In genomic region chr5:79938468-79938867, GRCh38 we compare ENCODE assay signal across 17 cellular contexts. TPM values are rescaled to one million over a fixed set of nuclear protein-coding genes. Genes with fewer than 3 reads are reported as not detected.
A peak's percentile ranks its signal among the peaks of the same experiment; 100 is the strongest.
DNase-seq lines count a peak whose midpoint lies in the region; ATAC-seq, FAIRE-seq and TF ChIP-seq lines count a peak whose summit lies in the region.
"Had no signal": no experiment of that assay in that cellular context is flagged by ENCODE, and none has a peak within 500 bp of the region (broad histone marks: within the 10 kb centered on the region; RNA-seq: fewer than 3 reads in every experiment).

No MANE protein-coding gene starts in this region.

- no peak overlapping the region for H3K4me2 ChIP-seq in H1 (ENCODE audit: insufficient read depth in 1 of 2, low read depth in 2 of 2, low read length in 2 of 2)
- H3K4me2 ChIP-seq: hepatocyte had no signal

- H3K36me3 Mint-ChIP-seq in T-helper 1 cell treated with Interleukin-12 subunit alpha and Interleukin-12 subunit beta and Interleukin-4 antibody, amounts not matched to agents 30 μg/mL and 1 μg/mL, for 36 hours (ENCODE audit: low read depth) = no peaks in the 10 kb centered on the region

- H3K79me1 ChIP-seq in H1 (ENCODE audit: low read depth, low read length) = no peaks in the 10 kb centered on the region

- H4K20me1 ChIP-seq in H1 (replicated peaks in 1 of 2; ENCODE audit: control insufficient read depth in 1 of 2, insufficient read depth in 2 of 2, low read length in 2 of 2) = no peaks in the 10 kb centered on the region

- H3K79me2 ChIP-seq in H1 (ENCODE audit: control insufficient read depth in 1 of 2, insufficient read depth in 2 of 2, low read length in 2 of 2) = no peaks in the 10 kb centered on the region
- H3K79me2 ChIP-seq: hepatocyte had no signal

- H3K9me3 ChIP-seq in H1 (ENCODE audit: insufficient read depth in 2 of 2, low read depth in 1 of 2, low read length in 1 of 2) = no peaks in the 10 kb centered on the region
- H3K9me3 ChIP-seq: ascending aorta, ovary had no signal

- no peak for TF ChIP-seq RAD21 in H1 (IDR thresholded peaks at IDR 0.05 in 1 of 2, conservative IDR thresholded peaks at IDR 0.05 in 1 of 2; ENCODE audit: low read depth in 2 of 2, low read length in 2 of 2)

- H3K27ac Mint-ChIP-seq in T-helper 1 cell treated with Interleukin-12 subunit alpha and Interleukin-12 subunit beta and Interleukin-4 antibody, amounts not matched to agents 30 μg/mL and 1 μg/mL, for 36 hours = peak overlapping the region; percentile 67
- H3K27ac Mint-ChIP-seq: dendritic cell treated with granulocyte-macrophage colony-stimulating factor and Interleukin-4, amounts not matched to agents 40 ng/mL and 50 ng/mL, for 4 days had no signal

- H3K4me1 Mint-ChIP-seq in T-helper 1 cell treated with Interleukin-12 subunit alpha and Interleukin-12 subunit beta and Interleukin-4 antibody, amounts not matched to agents 30 μg/mL and 1 μg/mL, for 36 hours (ENCODE audit: low read depth) = peaks cover 8% of the 10 kb centered on the region

- peak; percentile 7 for DNase-seq in stimulated activated CD4-positive, alpha-beta T cell treated with anti-CD3 and anti-CD28 coated beads, Interleukin-15, amount 100 ng/mL, for 24 hours
- DNase-seq in stimulated activated CD4-positive, alpha-beta T cell treated with anti-CD3 and anti-CD28 coated beads, Interleukin-4, amount 100 ng/mL, for 24 hours = no peak
- no peak for DNase-seq in H1 (ENCODE audit: low read depth in 1 of 2, low spot score in 2 of 2)
- no peak for DNase-seq in OCI-M2 (lab: John Stamatoyannopoulos, UW; ENCODE audit: unreplicated experiment)
- no peak for DNase-seq in dedifferentiated amniotic fluid mesenchymal stem cell (ENCODE audit: extremely low spot score)
- DNase-seq: H7, KG1, left cardiac atrium, NCI-H146, NCI-H524, ovary had no signal

- peak overlapping the region; percentile 95 for H2AFZ ChIP-seq in H1 (ENCODE audit: low read length)
- H2AFZ ChIP-seq: hepatocyte had no signal

- POLR2A ChIA-PET in H1 (lab: Charles Lee; ENCODE audit: partially characterized antibody) = interaction anchor here (1.8 kb wide), 1 partner anchor 52 kb away, joined by 4 read pairs; the partner anchor contains the start of gene MTX3

- no peak overlapping the region for H3K4me3 Mint-ChIP-seq in T-helper 1 cell treated with Interleukin-12 subunit alpha and Interleukin-12 subunit beta and Interleukin-4 antibody, amounts not matched to agents 30 μg/mL and 1 μg/mL, for 36 hours
- H3K4me3 Mint-ChIP-seq: dendritic cell treated with granulocyte-macrophage colony-stimulating factor and Interleukin-4, amounts not matched to agents 40 ng/mL and 50 ng/mL, for 4 days had no signal

- H2BK12ac ChIP-seq in H1 (ENCODE audit: low read depth, low read length) = no peak overlapping the region

- FAIRE-seq in H1 (lab: Jason Lieb, UNC) = no peak

- H3K27ac ChIP-seq in H1 (ENCODE audit: low read depth, low read length) = no peak overlapping the region
- H3K27ac ChIP-seq: ascending aorta, hepatocyte, ovary had no signal

- no peak overlapping the region for H3K14ac ChIP-seq in H1 (ENCODE audit: insufficient read length)

- TF ChIP-seq CTCF in H1 (IDR thresholded peaks at IDR 0.05; ENCODE audit: control extremely low read depth in 1 of 3, insufficient read depth in 1 of 3, low read depth in 1 of 3, low read length in 3 of 3) = no peak

- no peak for TF ChIP-seq POLR2A in H1 (IDR thresholded peaks at IDR 0.05; ENCODE audit: control extremely low read depth in 1 of 2, low read depth in 2 of 2, low read length in 2 of 2)

- no peak overlapping the region for H4K91ac ChIP-seq in H1 (replicated peaks; ENCODE audit: insufficient read length, low read length)

- no peak overlapping the region for H4K8ac ChIP-seq in H1 (ENCODE audit: extremely low read depth, insufficient read depth, low read length)

- CTCF ChIA-PET in H1 (lab: Charles Lee; ENCODE audit: partially characterized antibody) = interaction anchor here (0.7 to 2.5 kb wide), 3 partner anchors 9 to 811 kb away, joined by 3 to 12 read pairs (median 4); no protein-coding TSS in a partner anchor

- H4K5ac ChIP-seq in H1 (ENCODE audit: insufficient read length, low read depth, low read length) = no peak overlapping the region

- no peak for ATAC-seq in HG03520 (IDR thresholded peaks at IDR 0.05; ENCODE audit: unreplicated experiment)
- ATAC-seq in GM19328 (IDR thresholded peaks at IDR 0.05; ENCODE audit: unreplicated experiment) = no peak
- ATAC-seq: left cardiac atrium had no signal

- no peaks in the 10 kb centered on the region for H3K27me3 ChIP-seq in H1 (replicated peaks in 1 of 4; ENCODE audit: control insufficient read depth in 3 of 4, extremely low read depth in 1 of 4, insufficient read depth in 3 of 4, low read length in 3 of 4)
- H3K27me3 ChIP-seq: ascending aorta, hepatocyte, ovary had no signal

- no peak overlapping the region for H2BK120ac ChIP-seq in H1 (replicated peaks; ENCODE audit: low read depth, low read length)

- no peak overlapping the region for H3K18ac ChIP-seq in H1 (ENCODE audit: extremely low read depth, low read length)

- no peak overlapping the region for H3K23ac ChIP-seq in H1 (ENCODE audit: insufficient read length)

- no peak overlapping the region for H2BK20ac ChIP-seq in H1 (ENCODE audit: low read length)

- H2BK15ac ChIP-seq in H1 (ENCODE audit: low read length) = no peak overlapping the region

- no peaks in the 10 kb centered on the region for H3K9me3 Mint-ChIP-seq in T-helper 1 cell treated with Interleukin-12 subunit alpha and Interleukin-12 subunit beta and Interleukin-4 antibody, amounts not matched to agents 30 μg/mL and 1 μg/mL, for 36 hours
- H3K9me3 Mint-ChIP-seq: dendritic cell treated with granulocyte-macrophage colony-stimulating factor and Interleukin-4, amounts not matched to agents 40 ng/mL and 50 ng/mL, for 4 days had no signal

- H2AK5ac ChIP-seq in H1 (ENCODE audit: low read depth, low read length) = no peak overlapping the region

- H3K9ac ChIP-seq in H1 (replicated peaks in 1 of 4; ENCODE audit: extremely low read depth in 1 of 4, low read depth in 3 of 4, low read length in 3 of 4) = no peak overlapping the region

- 87% methylated on average over 3 of the region's 3 CpGs; no CpG with 5 or more reads in 1 of the 2 experiments for whole genome bisulfite sequencing in H1 (ENCODE audit: extremely low coverage in 1 of 2, insufficient coverage in 1 of 2, insufficient read length in 1 of 2, insufficient replicate concordance in 2 of 2, low coverage in 1 of 2, low lambda C conversion rate in 2 of 2, missing lambda C conversion rate in 1 of 2), 2 experiments

- H3K4me1 ChIP-seq in H1 (replicated peaks in 1 of 4; ENCODE audit: control insufficient read depth in 3 of 4, insufficient read depth in 4 of 4, low read length in 3 of 4) = no peaks in the 10 kb centered on the region
- H3K4me1 ChIP-seq: ascending aorta had no signal

- H3K36me3 ChIP-seq in H1 (ENCODE audit: control insufficient read depth in 2 of 4, insufficient read depth in 4 of 4, low read length in 3 of 4) = no peaks in the 10 kb centered on the region
- H3K36me3 ChIP-seq: ascending aorta, ovary had no signal

- no peaks in the 10 kb centered on the region for H3K23me2 ChIP-seq in H1 (ENCODE audit: low read depth, low read length)

- H2BK5ac ChIP-seq in H1 (ENCODE audit: low read depth, low read length) = no peak overlapping the region

- no peak overlapping the region for H3K56ac ChIP-seq in H1 (replicated peaks; ENCODE audit: insufficient read length, low read depth, low read length)

- no peak overlapping the region for H3K4ac ChIP-seq in H1 (replicated peaks; ENCODE audit: insufficient read length, low read depth, low read length)

- H3K4me3 ChIP-seq in H1 (ENCODE audit: extremely low read depth in 1 of 4, insufficient read depth in 2 of 4, low read depth in 3 of 4, low read length in 4 of 4) = no peak overlapping the region
- H3K4me3 ChIP-seq: ascending aorta, hepatocyte, ovary had no signal

- H3K27me3 Mint-ChIP-seq in T-helper 1 cell treated with Interleukin-12 subunit alpha and Interleukin-12 subunit beta and Interleukin-4 antibody, amounts not matched to agents 30 μg/mL and 1 μg/mL, for 36 hours (ENCODE audit: low read depth) = no peaks in the 10 kb centered on the region
- H3K27me3 Mint-ChIP-seq: dendritic cell treated with granulocyte-macrophage colony-stimulating factor and Interleukin-4, amounts not matched to agents 40 ng/mL and 50 ng/mL, for 4 days had no signal

- TF ChIP-seq EP300 in H1 (IDR thresholded peaks at IDR 0.05; ENCODE audit: borderline replicate concordance in 1 of 2, low read depth in 2 of 2, low read length in 2 of 2) = no peak

TF ChIP-seq in H1, 55 proteins besides CTCF, POLR2A, EP300 and RAD21:
- TF ChIP-seq FOSL1 (IDR thresholded peaks at IDR 0.05; ENCODE audit: insufficient read depth, low read depth, low read length) = no peak

RNA-seq across cellular contexts. Expression of gene MTX3, which starts 52.6 kb away (rescaled TPM):
- total RNA-seq in H1 (2021; fragmentation: NEBNext Ultra II Directional; extraction: Animal tissue kit (Norgen Biotek cat#: 25700)) = 27.9 and 28.8 TPM in 2 replicates
- 8.7 and 9.4 TPM in 2 replicates for polyA plus RNA-seq in H1 (2011; rRNA removed)
- 13.8 TPM for polyA plus RNA-seq in H1 (2011; cell fraction: cytosol; rRNA removed)
- 10.2 TPM for polyA plus RNA-seq in H1 (2011; cell fraction: nucleus; rRNA removed)
- polyA plus RNA-seq in H1 (2012, experiment 1 of 2) = 8.0 to 17.8 TPM (median 10.3 TPM) in 4 replicates
- 0.71 TPM for polyA plus RNA-seq in H1 (2012, experiment 2 of 2)
- polyA plus RNA-seq in H1 (2013, experiment 1 of 2) = 13.0 TPM
- polyA plus RNA-seq in H1 (2013, experiment 2 of 2) = 11.8 TPM
- polyA minus RNA-seq in H1 (2011; rRNA and poly(A)+ RNA removed) = 23.7 and 39.6 TPM in 2 replicates
- 18.0 TPM for polyA minus RNA-seq in H1 (2011; cell fraction: cytosol; rRNA and poly(A)+ RNA removed)
- 34.3 TPM for polyA minus RNA-seq in H1 (2011; cell fraction: nucleus; rRNA and poly(A)+ RNA removed)
